In the genomic region with DNA sequence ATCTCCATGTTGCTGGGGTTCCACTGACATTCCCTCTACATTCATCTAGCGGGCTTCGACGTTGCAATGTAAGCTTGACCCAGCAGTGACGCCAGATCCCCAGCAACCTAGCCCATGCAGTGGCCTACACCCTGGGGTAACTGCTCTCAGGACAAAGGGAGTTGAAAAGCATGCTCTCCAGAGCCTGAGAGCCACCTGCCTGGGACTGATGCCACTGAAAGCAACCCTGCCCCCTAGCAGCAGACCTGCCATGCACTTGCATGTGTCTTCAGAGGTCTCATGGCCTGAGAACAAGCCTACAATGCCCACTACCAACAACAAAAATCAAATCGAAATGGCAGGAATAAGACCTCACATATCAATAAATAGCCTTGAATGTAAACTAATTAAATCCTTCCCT, we compare ENCODE assay signal across 28 cellular contexts.
"Had no signal": no experiment of that assay in that cellular context is flagged by ENCODE, and none has a peak within 500 bp of the region (broad histone marks: within the 10 kb centered on the region; RNA-seq: fewer than 3 reads in every experiment).

No MANE protein-coding gene starts in this region.

- H3K27ac Mint-ChIP-seq: activated B cell treated with CpG ODN at 0.5 μM for 24 hours; activated CD4-positive, alpha-beta memory T cell treated with anti-CD3 and anti-CD28 coated beads for 36 hours; activated CD4-positive, alpha-beta T cell treated with anti-CD3 and anti-CD28 coated beads, Interleukin-2, amount 10 ng/mL, durations not matched to agents 7 days and 5 days; activated naive CD4-positive, alpha-beta T cell treated with anti-CD3 and anti-CD28 coated beads, Interleukin-2, amount 50 U/mL, for 72 hours; activated naive CD8-positive, alpha-beta T cell treated with anti-CD3 and anti-CD28 coated beads, Interleukin-2, amount 50 U/mL, for 24 hours; T-helper 1 cell treated with Interleukin-12 subunit alpha and Interleukin-12 subunit beta and Interleukin-4 antibody, amounts not matched to agents 30 μg/mL and 1 μg/mL, for 36 hours had no signal

- H3K27ac ChIP-seq: ascending aorta, body of pancreas, Peyer's patch, RWPE1, SJSA1 had no signal

- H3K4me3 Mint-ChIP-seq: activated B cell treated with CpG ODN at 0.5 μM for 24 hours; activated CD4-positive, alpha-beta memory T cell treated with anti-CD3 and anti-CD28 coated beads for 36 hours; activated CD4-positive, alpha-beta T cell treated with anti-CD3 and anti-CD28 coated beads, Interleukin-2, amount 10 ng/mL, durations not matched to agents 7 days and 5 days; activated naive CD8-positive, alpha-beta T cell treated with anti-CD3 and anti-CD28 coated beads, Interleukin-2, amount 50 U/mL, for 24 hours; activated T-cell treated with anti-CD3 and anti-CD28 coated beads, Interleukin-2, amount 50 U/mL, for 4 hours; T-helper 1 cell treated with Interleukin-12 subunit alpha and Interleukin-12 subunit beta and Interleukin-4 antibody, amounts not matched to agents 30 μg/mL and 1 μg/mL, for 36 hours had no signal

- H3K4me1 Mint-ChIP-seq: activated B cell treated with CpG ODN at 0.5 μM for 24 hours; activated CD4-positive, alpha-beta T cell treated with anti-CD3 and anti-CD28 coated beads, Interleukin-2, amount 10 ng/mL, durations not matched to agents 7 days and 5 days; activated naive CD8-positive, alpha-beta T cell treated with anti-CD3 and anti-CD28 coated beads, Interleukin-2, amount 50 U/mL, for 24 hours had no signal

- H3K4me1 ChIP-seq: ascending aorta, body of pancreas, Peyer's patch, SJSA1 had no signal

- H3K9me3 Mint-ChIP-seq: activated B cell treated with CpG ODN at 0.5 μM for 24 hours; activated CD4-positive, alpha-beta memory T cell treated with anti-CD3 and anti-CD28 coated beads for 36 hours had no signal

- H3K27me3 ChIP-seq: ascending aorta, body of pancreas, Peyer's patch, SJSA1 had no signal

- ATAC-seq: activated naive CD4-positive, alpha-beta T cell treated with anti-CD3 and anti-CD28 coated beads, Interleukin-2, amount 50 U/mL, for 72 hours; activated naive CD8-positive, alpha-beta T cell treated with anti-CD3 and anti-CD28 coated beads, Interleukin-2, amount 50 U/mL, for 24 hours; activated T-cell treated with anti-CD3 and anti-CD28 coated beads, Interleukin-2, amount 50 U/mL, for 4 hours; body of pancreas; SK-N-SH treated with all-trans-retinoic acid at 6 μM for 48 hours had no signal

- H3K36me3 Mint-ChIP-seq: activated CD4-positive, alpha-beta memory T cell treated with anti-CD3 and anti-CD28 coated beads for 36 hours; activated naive CD4-positive, alpha-beta T cell treated with anti-CD3 and anti-CD28 coated beads, Interleukin-2, amount 50 U/mL, for 72 hours had no signal

- H3K9me3 ChIP-seq: ascending aorta, body of pancreas, Peyer's patch, SJSA1 had no signal

- H3K27me3 Mint-ChIP-seq: activated B cell treated with CpG ODN at 0.5 μM for 24 hours; activated CD4-positive, alpha-beta memory T cell treated with anti-CD3 and anti-CD28 coated beads for 36 hours; activated CD4-positive, alpha-beta T cell treated with anti-CD3 and anti-CD28 coated beads, Interleukin-2, amount 10 ng/mL, durations not matched to agents 7 days and 5 days; activated naive CD8-positive, alpha-beta T cell treated with anti-CD3 and anti-CD28 coated beads, Interleukin-2, amount 50 U/mL, for 24 hours had no signal

- DNase-seq: activated B cell treated with CpG ODN at 0.5 μM for 24 hours; activated CD4-positive, alpha-beta memory T cell treated with anti-CD3 and anti-CD28 coated beads for 36 hours; activated CD4-positive, alpha-beta T cell treated with anti-CD3 and anti-CD28 coated beads, Interleukin-2, amount 10 ng/mL, durations not matched to agents 7 days and 5 days; activated CD8-positive, alpha-beta memory T cell treated with anti-CD3 and anti-CD28 coated beads for 24 hours; activated effector memory CD4-positive, alpha-beta T cell treated with anti-CD3 and anti-CD28 coated beads, Interleukin-2, amount 50 U/mL, for 16 hours; activated naive CD4-positive, alpha-beta T cell treated with Interleukin-2 at 50 U/mL for 16 hours; activated naive CD8-positive, alpha-beta T cell treated with anti-CD3 and anti-CD28 coated beads, Interleukin-2, amount 50 U/mL, for 24 hours; activated T-cell treated with anti-CD3 and anti-CD28 coated beads, Interleukin-2, amount 50 U/mL, for 4 hours; amniotic stem cell; body of pancreas; KG1; NCI-H1092; NCI-H1417; NCI-H1930; NCI-H2171; NCI-H2227 treated with DMSO at 0.1 percent for 48 hours; NCI-H446 treated with DMSO at 0.1 percent for 48 hours; NCI-H526 treated with DMSO at 0.1 percent for 48 hours; NCI-H82; Peyer's patch; SHP77; SW 1271 had no signal
